ENCODE assay signal across 8 cellular contexts in genomic region chr4:88539322-88540068, GRCh38. TPM values are rescaled to one million over a fixed set of nuclear protein-coding genes. Genes with fewer than 3 reads are reported as not detected.
DNase-seq lines count a peak whose midpoint lies in the region; ATAC-seq, FAIRE-seq and TF ChIP-seq lines count a peak whose summit lies in the region.
"Not testable (repeated sequence)": the region's sequence is repeated elsewhere in the genome, so short reads cannot be mapped to it uniquely, and the experiment has no call there.

No MANE protein-coding gene starts in this region.

- peak overlapping the region; percentile 48; the same call in 1 of the 2 replicates for H3K27ac Mint-ChIP-seq in HFFc6
- not testable (repeated sequence) for H3K27ac Mint-ChIP-seq in activated CD4-positive, alpha-beta memory T cell treated with anti-CD3 and anti-CD28 coated beads for 36 hours

- H3K79me1 ChIP-seq in neuronal stem cell (ENCODE audit: low read depth, low read length): not testable (repeated sequence)

- H3K4ac ChIP-seq in neuronal stem cell (ENCODE audit: low read length): not testable (repeated sequence)

- H3K9me3 ChIP-seq in K562 (replicated peaks; ENCODE audit: control insufficient read depth, insufficient read depth, low read depth, low read length); heart left ventricle; neuronal stem cell (replicated peaks in 1 of 2; ENCODE audit: control insufficient read depth in 2 of 2, insufficient read depth in 1 of 2, low read depth in 1 of 2, low read length in 2 of 2): not testable (repeated sequence)

- not testable (repeated sequence) for H2BK120ac ChIP-seq in neuronal stem cell (ENCODE audit: low read depth, low read length)

- not testable (repeated sequence) for TF ChIP-seq EP300 in K562 (IDR thresholded peaks at IDR 0.05; ENCODE audit: low read length)

- peak; percentile 80 for FAIRE-seq in K562 (lab: Jason Lieb, UNC)

- H3K18ac ChIP-seq in neuronal stem cell (ENCODE audit: low read length): not testable (repeated sequence)

- not testable (repeated sequence) for H3K9me1 ChIP-seq in K562 (ENCODE audit: control insufficient read depth, insufficient read depth, low read length)

- H3K4me1 Mint-ChIP-seq in HFFc6 (ENCODE audit: low read depth): peaks cover 43% of the 10 kb centered on the region
- peaks cover 21% of the 10 kb centered on the region for H3K4me1 Mint-ChIP-seq in activated CD4-positive, alpha-beta memory T cell treated with anti-CD3 and anti-CD28 coated beads for 36 hours (ENCODE audit: low read depth)

- H3K36me3 Mint-ChIP-seq in HFFc6 (ENCODE audit: low read depth); activated CD4-positive, alpha-beta memory T cell treated with anti-CD3 and anti-CD28 coated beads for 36 hours: not testable (repeated sequence)

- POLR2A ChIA-PET in activated CD4-positive, alpha-beta memory T cell treated with anti-CD3 and anti-CD28 coated beads for 36 hours (lab: Charles Lee): not testable (repeated sequence)
- POLR2A ChIA-PET in K562 (lab: Yijun Ruan, JAX): interaction anchor here (0.6 to 0.7 kb wide), 2 partner anchors 9 to 87 kb away, joined by 3 read pairs; no protein-coding TSS in a partner anchor

- not testable (repeated sequence) for H2BK12ac ChIP-seq in neuronal stem cell (ENCODE audit: low read length)

- ATAC-seq in K562: peak; percentile 73
- ATAC-seq in heart left ventricle: peak in 2 of 4 donors; percentile 54 to 59

- H3K9ac ChIP-seq in K562 (ENCODE audit: insufficient read depth in 1 of 2, low read depth in 2 of 2, low read length in 2 of 2); neuronal stem cell (ENCODE audit: low read depth, low read length, poor library complexity): not testable (repeated sequence)

- H3K27me3 ChIP-seq in K562 (ENCODE audit: control insufficient read depth in 2 of 2, insufficient read depth in 2 of 2, low read length in 2 of 2); heart left ventricle; neuronal stem cell (ENCODE audit: control insufficient read depth in 3 of 3, insufficient read depth in 3 of 3, low read depth in 1 of 3, low read length in 3 of 3): not testable (repeated sequence)

- BruUV-seq in K562 (replicated peaks; lab: Mats Ljungman, UMichigan): not testable (repeated sequence)

- H2BK15ac ChIP-seq in neuronal stem cell (ENCODE audit: low read length): not testable (repeated sequence)

- TF ChIP-seq CTCF in C4-2B (conservative IDR thresholded peaks at IDR 0.05) (peak; percentile 88), HFFc6 (IDR thresholded peaks at IDR 0.05) (peak; percentile 92), K562 (IDR thresholded peaks at IDR 0.05 in 2 of 3, conservative IDR thresholded peaks at IDR 0.05 in 1 of 3; ENCODE audit: insufficient read depth in 2 of 3, low read depth in 1 of 3, low read length in 3 of 3) (peak; percentile 55 to 61 (median 60)), heart left ventricle (IDR thresholded peaks at IDR 0.05) (peak; percentile 60 to 83 (median 74))

- H4K91ac ChIP-seq in neuronal stem cell (ENCODE audit: low read depth, low read length, poor library complexity): not testable (repeated sequence)

- H4K8ac ChIP-seq in neuronal stem cell (ENCODE audit: low read depth, low read length): not testable (repeated sequence)

- not testable (repeated sequence) for H3K4me3 ChIP-seq in K562; heart left ventricle; neuronal stem cell (ENCODE audit: low read length in 2 of 2)

- H3K14ac ChIP-seq in neuronal stem cell (ENCODE audit: low read length): not testable (repeated sequence)

- H3K4me3 Mint-ChIP-seq in HFFc6; activated CD4-positive, alpha-beta memory T cell treated with anti-CD3 and anti-CD28 coated beads for 36 hours: not testable (repeated sequence)

- in situ Hi-C loops in K562 (cut with MboI): loop anchor here (5.0 to 25.0 kb wide), 2 partner anchors 118 to 273 kb away; no protein-coding TSS in a partner anchor

- peak overlapping the region; percentile 26 for H3K27ac ChIP-seq in C4-2B
- H3K27ac ChIP-seq in K562 (ENCODE audit: extremely low read depth, low read depth, low read length); heart left ventricle; neuronal stem cell (replicated peaks; ENCODE audit: low read length): not testable (repeated sequence)

- intact Hi-C loops in activated CD4-positive, alpha-beta memory T cell treated with anti-CD3 and anti-CD28 coated beads for 36 hours (cut with micrococcal nuclease): loop anchor here (1.0 to 5.0 kb wide), 2 partner anchors 120 to 573 kb away; partner anchors contain the start of gene TIGD2
- intact Hi-C loops in K562 (cut with micrococcal nuclease) (loop anchor here (1.0 kb wide), 2 partner anchors 120 to 485 kb away; no protein-coding TSS in a partner anchor), heart left ventricle (cut with DNase I) (loop anchor here (1.0 to 10.0 kb wide), 8 partner anchors 117 to 488 kb away; no protein-coding TSS in a partner anchor)

- not testable (repeated sequence) for H3K4me1 ChIP-seq in K562 (replicated peaks in 1 of 2; ENCODE audit: control insufficient read depth in 2 of 2, insufficient read depth in 2 of 2, low read length in 2 of 2); heart left ventricle; neuronal stem cell (ENCODE audit: control insufficient read depth in 2 of 2, insufficient read depth in 1 of 2, low read depth in 1 of 2, low read length in 2 of 2)

- H2AK5ac ChIP-seq in neuronal stem cell (ENCODE audit: low read depth, low read length): not testable (repeated sequence)

- H2AFZ ChIP-seq in K562 (ENCODE audit: low read depth, low read length): peak overlapping the region; percentile 74; the same call in 1 of the 2 replicates
- peak overlapping the region; percentile 82 for H2AFZ ChIP-seq in neuronal stem cell (ENCODE audit: low read length)

- CTCF ChIA-PET in activated CD4-positive, alpha-beta memory T cell treated with anti-CD3 and anti-CD28 coated beads for 36 hours (lab: Charles Lee): interaction anchor here (0.6 to 4.9 kb wide), 57 partner anchors 9 to 563 kb away, joined by 3 to 65 read pairs (median 5); partner anchors contain the start of genes NAP1L5 and PYURF
- CTCF ChIA-PET in K562 (lab: Yijun Ruan, JAX; ENCODE audit: low intra/inter-chr PET ratio): interaction anchor here (1.8 kb wide), 1 partner anchor 120 kb away, joined by 8 read pairs; no protein-coding TSS in a partner anchor

- H4K20me1 ChIP-seq in K562 (replicated peaks; ENCODE audit: control insufficient read depth, insufficient read depth, low read length): not testable (repeated sequence)

- TF ChIP-seq RAD21 in K562 (CRISPR knock-in tag; conservative IDR thresholded peaks at IDR 0.05 in 1 of 2, IDR thresholded peaks at IDR 0.05 in 1 of 2): peak; percentile 57 to 76

- H3K27me3 Mint-ChIP-seq in HFFc6 (ENCODE audit: insufficient read depth); activated CD4-positive, alpha-beta memory T cell treated with anti-CD3 and anti-CD28 coated beads for 36 hours: not testable (repeated sequence)

- DNase-seq in HFFc6 (peak; percentile 64), OCI-M1 (lab: John Stamatoyannopoulos, UW) (peak; percentile 74), K562 (ENCODE audit: extremely low read depth in 1 of 4, low spot score in 3 of 4) (peak in 1 of 4 experiments; percentile 73), heart left ventricle (peak; percentile 67 to 85 (median 77))
- peak; percentile 81 for DNase-seq in activated CD4-positive, alpha-beta memory T cell treated with anti-CD3 and anti-CD28 coated beads for 36 hours
- not testable (repeated sequence) for DNase-seq in neuronal stem cell (ENCODE audit: low spot score)
- DNase-seq in stimulated activated CD8-positive, alpha-beta memory T cell treated with anti-CD3 and anti-CD28 coated beads, Interleukin-2, amount 100 ng/mL, for 48 hours (ENCODE audit: low read depth in 2 of 2): peak; percentile 66 to 71

- WGBS in K562 (ENCODE audit: insufficient coverage, low coverage, missing lambda C conversion rate): 8% methylated on average over 9 of the region's 9 CpGs
- 25 to 31% (median 26%) methylated on average over 9 of the region's 9 CpGs for WGBS in heart left ventricle, 4 donors
- WGBS in neuronal stem cell (ENCODE audit: extremely low coverage in 2 of 2, insufficient read length in 2 of 2, insufficient replicate concordance in 1 of 2), 2 donors: no CpG with 5 or more reads among the region's 9 CpGs

- H3K79me2 ChIP-seq in K562 (ENCODE audit: control insufficient read depth, insufficient read depth, low read length): not testable (repeated sequence)

- not testable (repeated sequence) for H2BK5ac ChIP-seq in neuronal stem cell (ENCODE audit: low read length)

- not testable (repeated sequence) for TF ChIP-seq POLR2A in K562 (conservative IDR thresholded peaks at IDR 0.05); heart left ventricle (IDR thresholded peaks at IDR 0.05)

- not testable (repeated sequence) for H3K36me3 ChIP-seq in K562 (ENCODE audit: control insufficient read depth, insufficient read depth, low read length); heart left ventricle; neuronal stem cell (replicated peaks in 1 of 2; ENCODE audit: control insufficient read depth in 2 of 2, insufficient read depth in 2 of 2, low read length in 2 of 2)

- peak overlapping the region; percentile 11; the same call in 1 of the 2 replicates for H3K4me2 ChIP-seq in K562 (ENCODE audit: insufficient read depth, low read length)
- H3K4me2 ChIP-seq in neuronal stem cell (ENCODE audit: insufficient read depth, low read length, poor library complexity, severe bottlenecking): not testable (repeated sequence)

- H3K23ac ChIP-seq in neuronal stem cell (ENCODE audit: low read depth, low read length, poor library complexity): not testable (repeated sequence)

- H3K9me3 Mint-ChIP-seq in HFFc6; activated CD4-positive, alpha-beta memory T cell treated with anti-CD3 and anti-CD28 coated beads for 36 hours: not testable (repeated sequence)

RNA-seq across cellular contexts. Expression of gene PYURF, which starts 15.9 kb away (rescaled TPM):
- total RNA-seq in HFFc6 (2021; fragmentation: NEBNext Ultra II Directional; extraction: Animal tissue kit (Norgen Biotek cat#: 25700)): 10 to 100 TPM; 70.4 to 78.6 (median 73.5) TPM
- 10 to 100 TPM; 49.0 to 51.7 TPM for total RNA-seq in activated CD4-positive, alpha-beta memory T cell treated with anti-CD3 and anti-CD28 coated beads for 36 hours
- total RNA-seq in K562 (2011; cell fraction: chromatin; rRNA removed; ENCODE audit: low replicate concordance): 5.9 and 14.3 TPM in 2 replicates
- total RNA-seq in K562 (2011; cell fraction: nucleolus; rRNA removed): 12.6 and 13.3 TPM in 2 replicates
- 16.2 and 20.5 TPM in 2 replicates for total RNA-seq in K562 (2011; cell fraction: nucleoplasm; rRNA removed)
- 158 and 161 TPM in 2 replicates for total RNA-seq in K562 (2014; rRNA removed)
- total RNA-seq in K562 (2014; rRNA removed; fragmentation: Illumina TruSeq; extraction: Trizol): 125 and 139 TPM in 2 replicates
- 103 and 108 TPM in 2 replicates for total RNA-seq in K562 (2015; rRNA removed; fragmentation: Illumina TruSeq; extraction: Trizol)
- total RNA-seq in K562 (2021): 93.9 and 104 TPM in 2 replicates
- 109 and 136 TPM in 2 replicates for polyA plus RNA-seq in K562 (2011; rRNA removed)
- polyA plus RNA-seq in K562 (2011; cell fraction: cytosol; rRNA removed): 52.1 and 71.6 TPM in 2 replicates
- polyA plus RNA-seq in K562 (2011; cell fraction: nucleus; rRNA removed): 32.2 and 33.2 TPM in 2 replicates
- polyA plus RNA-seq in K562 (2012): 113 and 132 TPM in 2 replicates
- polyA plus RNA-seq in K562 (2014; fragmentation: Illumina TruSeq; extraction: Trizol): 89.7 and 95.8 TPM in 2 replicates
- 10 to 100 TPM; 22.5 to 42.8 TPM for polyA plus RNA-seq in K562 (2014; fragmentation: Nextera tagmentation; extraction: Ambion mirVana)
- polyA plus RNA-seq in K562 (2014; rRNA removed): 199 and 229 TPM in 2 replicates
- polyA minus RNA-seq in K562 (2011; rRNA and poly(A)+ RNA removed): 36.7 and 37.5 TPM in 2 replicates
- polyA minus RNA-seq in K562 (2011; cell fraction: cytosol; rRNA and poly(A)+ RNA removed): 13.1 and 19.2 TPM in 2 replicates
- 10.2 and 18.8 TPM in 2 replicates for polyA minus RNA-seq in K562 (2011; cell fraction: nucleus; rRNA and poly(A)+ RNA removed)
- 10 to 100 TPM; 46.3 to 63.6 (median 54.2) TPM for total RNA-seq in heart left ventricle
- 100 to 1,000 TPM in 1 of 2 donors, 10 to 100 TPM in 1; 71.5 to 102 TPM for polyA plus RNA-seq in heart left ventricle
- polyA plus RNA-seq in neuronal stem cell (2013, experiment 1 of 2): 81.0 TPM
- 82.5 TPM for polyA plus RNA-seq in neuronal stem cell (2013, experiment 2 of 2)

RNA-seq across cellular contexts. Expression of gene HERC3, which starts 52.8 kb away (rescaled TPM):
- total RNA-seq in HFFc6 (2021; fragmentation: NEBNext Ultra II Directional; extraction: Animal tissue kit (Norgen Biotek cat#: 25700)): 10 to 100 TPM; 16.5 to 32.2 (median 26.6) TPM
- 10 to 100 TPM; 29.0 to 30.2 TPM for total RNA-seq in activated CD4-positive, alpha-beta memory T cell treated with anti-CD3 and anti-CD28 coated beads for 36 hours
- 21.7 and 41.3 TPM in 2 replicates for total RNA-seq in K562 (2011; cell fraction: chromatin; rRNA removed; ENCODE audit: low replicate concordance)
- total RNA-seq in K562 (2011; cell fraction: nucleolus; rRNA removed): 8.5 and 10.9 TPM in 2 replicates
- total RNA-seq in K562 (2011; cell fraction: nucleoplasm; rRNA removed): 15.7 and 21.5 TPM in 2 replicates
- total RNA-seq in K562 (2014; rRNA removed) (4.4 and 5.4 TPM in 2 replicates), K562 (2014; rRNA removed; fragmentation: Illumina TruSeq; extraction: Trizol) (8.2 and 9.0 TPM in 2 replicates), K562 (2015; rRNA removed; fragmentation: Illumina TruSeq; extraction: Trizol) (6.9 and 7.6 TPM in 2 replicates), K562 (2021) (10.8 and 12.2 TPM in 2 replicates), heart left ventricle (10 to 100 TPM; 32.2 to 66.6 (median 48.9) TPM)
- polyA plus RNA-seq in K562 (2011; rRNA removed) (12.1 and 13.1 TPM in 2 replicates), K562 (2014; fragmentation: Illumina TruSeq; extraction: Trizol) (8.8 and 9.5 TPM in 2 replicates), K562 (2014; fragmentation: Nextera tagmentation; extraction: Ambion mirVana) (1 to 10 TPM; 1.8 to 2.0 TPM), K562 (2014; rRNA removed) (7.0 and 7.5 TPM in 2 replicates), heart left ventricle (10 to 100 TPM; 10.4 to 34.9 TPM)
- 5.0 and 9.1 TPM in 2 replicates for polyA plus RNA-seq in K562 (2011; cell fraction: cytosol; rRNA removed)
- polyA plus RNA-seq in K562 (2011; cell fraction: nucleus; rRNA removed): 19.0 and 25.7 TPM in 2 replicates
- polyA plus RNA-seq in K562 (2012): 5.5 and 8.2 TPM in 2 replicates
- polyA minus RNA-seq in K562 (2011; rRNA and poly(A)+ RNA removed): 27.0 and 32.0 TPM in 2 replicates
- 7.3 and 7.5 TPM in 2 replicates for polyA minus RNA-seq in K562 (2011; cell fraction: cytosol; rRNA and poly(A)+ RNA removed)
- polyA minus RNA-seq in K562 (2011; cell fraction: nucleus; rRNA and poly(A)+ RNA removed): 18.7 and 32.4 TPM in 2 replicates
- polyA plus RNA-seq in neuronal stem cell (2013, experiment 1 of 2): 2.1 TPM
- polyA plus RNA-seq in neuronal stem cell (2013, experiment 2 of 2): 2.0 TPM
